22 cellular contexts compared by ENCODE assay signal in genomic region chr5:157756122-157756521, GRCh38.
"Had no signal": no experiment of that assay in that cellular context is flagged by ENCODE, and none has a peak within 500 bp of the region (broad histone marks: within the 10 kb centered on the region; RNA-seq: fewer than 3 reads in every experiment).

No MANE protein-coding gene starts in this region.

- ATAC-seq: effector memory CD8-positive, alpha-beta T cell; esophagus mucosa; foreskin keratinocyte; gastrocnemius medialis; gastroesophageal sphincter; heart left ventricle; heart right ventricle had no signal

- H3K9me3 Mint-ChIP-seq: dendritic cell treated with granulocyte-macrophage colony-stimulating factor and Interleukin-4, amounts not matched to agents 40 ng/mL and 50 ng/mL, for 4 days; effector memory CD8-positive, alpha-beta T cell; endodermal cell had no signal

- H3K27ac Mint-ChIP-seq: dendritic cell treated with granulocyte-macrophage colony-stimulating factor and Interleukin-4, amounts not matched to agents 40 ng/mL and 50 ng/mL, for 4 days; effector memory CD8-positive, alpha-beta T cell; endodermal cell had no signal

- DNase-seq: colonic mucosa; cortex of kidney; dermis blood vessel endothelial cell; dorsolateral prefrontal cortex; effector CD4-positive, alpha-beta T cell; effector CD8-positive, alpha-beta T cell; effector memory CD4-positive, alpha-beta T cell; effector memory CD8-positive, alpha-beta T cell; endodermal cell; erythroblast; esophagus squamous epithelium; foreskin fibroblast; foreskin keratinocyte; foreskin melanocyte; gastrocnemius medialis; glutamatergic neuron; head of caudate nucleus; heart left ventricle; heart right ventricle had no signal

- H3K4me1 Mint-ChIP-seq: endodermal cell had no signal

- H3K4me3 Mint-ChIP-seq: dendritic cell treated with granulocyte-macrophage colony-stimulating factor and Interleukin-4, amounts not matched to agents 40 ng/mL and 50 ng/mL, for 4 days; effector memory CD8-positive, alpha-beta T cell; endodermal cell had no signal
